In genomic region chr10:46096909-46097575, GRCh38 we compare ENCODE assay signal across 12 cellular contexts. TPM values are rescaled to one million over a fixed set of nuclear protein-coding genes. Genes with fewer than 3 reads are reported as not detected.
A peak's percentile ranks its signal among the peaks of the same experiment; 100 is the strongest.
DNase-seq lines count a peak whose midpoint lies in the region; ATAC-seq and TF ChIP-seq lines count a peak whose summit lies in the region.
"Had no signal": no experiment of that assay in that cellular context is flagged by ENCODE, and none has a peak within 500 bp of the region (broad histone marks: within the 10 kb centered on the region; RNA-seq: fewer than 3 reads in every experiment).

No MANE protein-coding gene starts in this region.

- H3K27me3 ChIP-seq in CD8-positive, alpha-beta T cell (ENCODE audit: insufficient read depth, low read length): no peaks in the 10 kb centered on the region
- no peaks in the 10 kb centered on the region for H3K27me3 ChIP-seq in HUES6 (ENCODE audit: control insufficient read depth, insufficient read depth, low read length)

- no peaks in the 10 kb centered on the region for H3K36me3 Mint-ChIP-seq in CD8-positive, alpha-beta T cell
- H3K36me3 Mint-ChIP-seq in activated CD4-positive, alpha-beta memory T cell treated with anti-CD3 and anti-CD28 coated beads, Interleukin-2, amount 10 ng/mL, durations not matched to agents 7 days and 5 days (ENCODE audit: low read depth): no peaks in the 10 kb centered on the region
- H3K36me3 Mint-ChIP-seq in naive B cell (no peaks in the 10 kb centered on the region), progenitor cell of endocrine pancreas (ENCODE audit: insufficient read depth) (no peaks in the 10 kb centered on the region)

- peaks cover 7% of the 10 kb centered on the region for H3K4me1 Mint-ChIP-seq in CD8-positive, alpha-beta T cell (ENCODE audit: low read depth)
- peaks cover 24% of the 10 kb centered on the region for H3K4me1 Mint-ChIP-seq in activated CD4-positive, alpha-beta memory T cell treated with anti-CD3 and anti-CD28 coated beads, Interleukin-2, amount 10 ng/mL, durations not matched to agents 7 days and 5 days
- peaks cover 6 to 33% (median 11%) of the 10 kb centered on the region in 3 donors for H3K4me1 Mint-ChIP-seq in naive B cell
- H3K4me1 Mint-ChIP-seq in progenitor cell of endocrine pancreas (ENCODE audit: low read depth): peaks cover 9% of the 10 kb centered on the region

- TF ChIP-seq CTCF in CD8-positive, alpha-beta T cell (IDR thresholded peaks at IDR 0.05): no peak
- no peak for TF ChIP-seq CTCF in progenitor cell of endocrine pancreas (IDR thresholded peaks at IDR 0.05; ENCODE audit: unreplicated experiment)

- DNase-seq in CD8-positive, alpha-beta T cell: no peak
- no peak for DNase-seq in activated CD4-positive, alpha-beta memory T cell treated with anti-CD3 and anti-CD28 coated beads, Interleukin-2, amount 10 ng/mL, durations not matched to agents 7 days and 5 days
- DNase-seq in naive B cell (peak; percentile 11), progenitor cell of endocrine pancreas (ENCODE audit: low spot score, unreplicated experiment) (no peak)
- DNase-seq: cortex of kidney, GDM1, glutamatergic neuron, H9, SHP77 had no signal

- peaks cover 62% of the 10 kb centered on the region for H3K4me1 ChIP-seq in CD8-positive, alpha-beta T cell (ENCODE audit: insufficient read depth, low read length)
- H3K4me1 ChIP-seq in HUES6 (ENCODE audit: control insufficient read depth, insufficient read depth, low read length): peaks cover 24% of the 10 kb centered on the region

- peak overlapping the region; percentile 25 for H3K27ac ChIP-seq in CD8-positive, alpha-beta T cell (ENCODE audit: low read depth, low read length)
- H3K27ac ChIP-seq in HUES6 (ENCODE audit: low read depth, low read length): no peak overlapping the region; the same call in 1 of the 2 replicates

- H3K27ac Mint-ChIP-seq in CD8-positive, alpha-beta T cell: no peak overlapping the region
- peak overlapping the region; percentile 74 for H3K27ac Mint-ChIP-seq in activated CD4-positive, alpha-beta memory T cell treated with anti-CD3 and anti-CD28 coated beads, Interleukin-2, amount 10 ng/mL, durations not matched to agents 7 days and 5 days
- H3K27ac Mint-ChIP-seq in naive B cell (peak overlapping the region in 5 of 6 donors; percentile 71 to 88 (median 84)), progenitor cell of endocrine pancreas (no peak overlapping the region)
- H3K27ac Mint-ChIP-seq: H9 had no signal

- H3K4me3 Mint-ChIP-seq in CD8-positive, alpha-beta T cell: peak overlapping the region; percentile 63
- H3K4me3 Mint-ChIP-seq in activated CD4-positive, alpha-beta memory T cell treated with anti-CD3 and anti-CD28 coated beads, Interleukin-2, amount 10 ng/mL, durations not matched to agents 7 days and 5 days: no peak overlapping the region
- H3K4me3 Mint-ChIP-seq in naive B cell: peak overlapping the region in 6 of 8 donors; percentile 56 to 83 (median 74)
- no peak overlapping the region for H3K4me3 Mint-ChIP-seq in progenitor cell of endocrine pancreas (ENCODE audit: low read depth)
- H3K4me3 Mint-ChIP-seq: H9 had no signal

- intact Hi-C loops in CD8-positive, alpha-beta T cell (cut with DNase I, micrococcal nuclease): no loop called here

- peak overlapping the region; percentile 34 for H3K4me3 ChIP-seq in CD8-positive, alpha-beta T cell (ENCODE audit: low read depth, low read length)
- H3K4me3 ChIP-seq in HUES6 (ENCODE audit: low read depth, low read length): no peak overlapping the region

- H3K9me3 Mint-ChIP-seq in CD8-positive, alpha-beta T cell: peaks cover 4% of the 10 kb centered on the region
- H3K9me3 Mint-ChIP-seq in activated CD4-positive, alpha-beta memory T cell treated with anti-CD3 and anti-CD28 coated beads, Interleukin-2, amount 10 ng/mL, durations not matched to agents 7 days and 5 days: no peaks in the 10 kb centered on the region
- H3K9me3 Mint-ChIP-seq in naive B cell (peaks cover 0 to 6% (median 0%) of the 10 kb centered on the region in 7 donors), progenitor cell of endocrine pancreas (ENCODE audit: low read depth) (no peaks in the 10 kb centered on the region)
- H3K9me3 Mint-ChIP-seq: H9 had no signal

- no peaks in the 10 kb centered on the region for H3K27me3 Mint-ChIP-seq in CD8-positive, alpha-beta T cell (ENCODE audit: low read depth)
- H3K27me3 Mint-ChIP-seq in activated CD4-positive, alpha-beta memory T cell treated with anti-CD3 and anti-CD28 coated beads, Interleukin-2, amount 10 ng/mL, durations not matched to agents 7 days and 5 days: no peaks in the 10 kb centered on the region
- H3K27me3 Mint-ChIP-seq in naive B cell (peaks cover 0 to 4% (median 0%) of the 10 kb centered on the region in 3 donors), progenitor cell of endocrine pancreas (no peaks in the 10 kb centered on the region)

- no peaks in the 10 kb centered on the region for H3K36me3 ChIP-seq in CD8-positive, alpha-beta T cell (ENCODE audit: insufficient read depth, low read length)
- H3K36me3 ChIP-seq in HUES6 (ENCODE audit: control insufficient read depth, insufficient read depth, low read length): no peaks in the 10 kb centered on the region

- POLR2A ChIA-PET in CD8-positive, alpha-beta T cell (lab: Charles Lee): interaction anchor here (1.7 kb wide), 1 partner anchor 18 kb away, joined by 3 read pairs; no protein-coding TSS in a partner anchor
- POLR2A ChIA-PET in activated CD4-positive, alpha-beta memory T cell treated with anti-CD3 and anti-CD28 coated beads, Interleukin-2, amount 10 ng/mL, durations not matched to agents 7 days and 5 days (lab: Charles Lee): no interaction called here

- no peak for ATAC-seq in CD8-positive, alpha-beta T cell
- no peak for ATAC-seq in naive B cell (ENCODE audit: low read depth in 2 of 2)
- ATAC-seq in HG03571 (IDR thresholded peaks at IDR 0.05; ENCODE audit: unreplicated experiment): no peak
- ATAC-seq in HG03196 (IDR thresholded peaks at IDR 0.05; ENCODE audit: unreplicated experiment): no peak

- peak overlapping the region; percentile 28 for H3K9ac ChIP-seq in HUES6 (ENCODE audit: low read length)

- no peaks in the 10 kb centered on the region for H3K9me3 ChIP-seq in CD8-positive, alpha-beta T cell (ENCODE audit: low read length)
- H3K9me3 ChIP-seq in HUES6 (ENCODE audit: control insufficient read depth, insufficient read depth, low read depth, low read length): no peaks in the 10 kb centered on the region

- CTCF ChIA-PET in CD8-positive, alpha-beta T cell (lab: Charles Lee): interaction anchor here (1.2 to 1.3 kb wide), 2 partner anchors 59 to 61 kb away, joined by 3 read pairs; no protein-coding TSS in a partner anchor
- CTCF ChIA-PET in activated CD4-positive, alpha-beta memory T cell treated with anti-CD3 and anti-CD28 coated beads, Interleukin-2, amount 10 ng/mL, durations not matched to agents 7 days and 5 days (lab: Charles Lee): no interaction called here

RNA-seq across cellular contexts. Expression of gene MSMB, which starts 51.0 kb away (rescaled TPM):
- total RNA-seq in CD8-positive, alpha-beta T cell: not detected
- total RNA-seq in activated CD4-positive, alpha-beta memory T cell treated with anti-CD3 and anti-CD28 coated beads, Interleukin-2, amount 10 ng/mL, durations not matched to agents 7 days and 5 days: not detected
- not detected for polyA plus RNA-seq in naive B cell (ENCODE audit: low read depth in 6 of 6)
- total RNA-seq in progenitor cell of endocrine pancreas: not detected in 2 replicates
- total RNA-seq: H9 had no signal

Comparison
In these comparisons a context has a peak if more than half of its experiments do, and no peak if none do; other contexts are left out.
1. H3K27ac Mint-ChIP-seq: peak in activated CD4-positive, alpha-beta memory T cell treated with anti-CD3 and anti-CD28 coated beads, Interleukin-2, amount 10 ng/mL, durations not matched to agents 7 days and 5 days (single experiment) and naive B cell (5 of 6); none in CD8-positive, alpha-beta T cell (single experiment) and progenitor cell of endocrine pancreas (single experiment).
2. H3K4me3 Mint-ChIP-seq: peak in CD8-positive, alpha-beta T cell (single experiment) and naive B cell (6 of 8); none in activated CD4-positive, alpha-beta memory T cell treated with anti-CD3 and anti-CD28 coated beads, Interleukin-2, amount 10 ng/mL, durations not matched to agents 7 days and 5 days (single experiment) and progenitor cell of endocrine pancreas (single experiment).